Comparison of ENCODE assay signal across 16 cellular contexts in the genomic region with DNA sequence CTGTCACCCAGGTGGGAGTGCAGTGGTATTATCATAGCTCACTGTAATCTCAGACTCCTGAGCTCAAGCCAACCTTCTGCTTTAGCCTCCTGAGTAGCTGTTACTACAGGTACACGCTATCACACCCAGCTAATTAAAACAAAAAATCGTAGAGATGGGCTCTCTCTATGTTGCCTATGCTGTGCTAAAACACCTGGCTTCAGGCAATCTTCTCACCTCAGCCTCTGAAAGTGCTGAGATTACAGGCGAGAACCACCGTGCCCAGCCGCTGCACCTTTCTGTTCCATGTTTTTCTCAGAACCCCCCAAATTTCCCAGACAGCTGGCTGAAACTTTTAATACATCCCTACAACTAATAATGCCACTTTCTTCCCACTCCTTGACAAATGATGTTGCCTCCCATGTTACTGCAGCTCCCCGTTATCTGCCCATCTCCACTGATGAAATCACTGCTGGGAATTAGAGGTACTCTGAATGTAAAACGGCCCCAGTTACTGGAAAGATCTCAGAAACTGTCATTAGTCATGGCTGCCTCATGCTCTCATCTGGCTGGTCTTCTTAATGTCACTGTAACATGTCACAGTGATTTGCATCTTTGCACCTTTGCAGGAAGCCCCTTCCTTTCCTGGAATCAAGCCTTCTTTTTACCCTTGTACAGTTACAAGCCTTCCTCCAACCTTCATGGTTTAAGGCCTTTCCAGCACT.
"Had no signal": no experiment of that assay in that cellular context is flagged by ENCODE, and none has a peak within 500 bp of the region (broad histone marks: within the 10 kb centered on the region; RNA-seq: fewer than 3 reads in every experiment).

No MANE protein-coding gene starts in this region.

- H3K27ac Mint-ChIP-seq: endodermal cell had no signal

- H3K4me1 Mint-ChIP-seq: endodermal cell, naive B cell had no signal

- H3K9me3 Mint-ChIP-seq: endodermal cell had no signal

- H3K27ac ChIP-seq: cardiac muscle cell, hepatocyte, left lung, neutrophil, parathyroid adenoma had no signal

- H3K27me3 ChIP-seq: cardiac muscle cell, hepatocyte, left lung, neutrophil had no signal

- H3K4me3 Mint-ChIP-seq: endodermal cell, naive B cell had no signal

- ATAC-seq: left lung had no signal

- H3K36me3 Mint-ChIP-seq: naive B cell had no signal

- DNase-seq: activated CD8-positive, alpha-beta memory T cell treated with anti-CD3 and anti-CD28 coated beads for 24 hours; activated gamma-delta T cell; endodermal cell; left lung; mammary epithelial cell; naive B cell; RPMI8226; SIG-M5; stimulated activated CD4-positive, alpha-beta T cell treated with anti-CD3 and anti-CD28 coated beads, Interleukin-12 subunit alpha, Interleukin-12 subunit beta, amount 100 ng/mL, for 4 hours; stimulated activated CD4-positive, alpha-beta T cell treated with anti-CD3 and anti-CD28 coated beads, Interleukin-2, amount 100 ng/mL, for 48 hours; stimulated activated naive CD4-positive, alpha-beta T cell; trophoblast cell had no signal

- H3K9me3 ChIP-seq: left lung had no signal

- H3K27me3 Mint-ChIP-seq: naive B cell had no signal
